Comparison of ENCODE assay signal across 2 cellular contexts in genomic region chr14:90851327-90852036, GRCh38.
TF ChIP-seq lines count a peak whose summit lies in the region.

No MANE protein-coding gene starts in this region.

TF ChIP-seq in HCT116, 20 proteins besides CTCF, POLR2A, EP300 and RAD21:
- no peak for TF ChIP-seq MAX (IDR thresholded peaks at IDR 0.05)
- TF ChIP-seq, protein P1, sequence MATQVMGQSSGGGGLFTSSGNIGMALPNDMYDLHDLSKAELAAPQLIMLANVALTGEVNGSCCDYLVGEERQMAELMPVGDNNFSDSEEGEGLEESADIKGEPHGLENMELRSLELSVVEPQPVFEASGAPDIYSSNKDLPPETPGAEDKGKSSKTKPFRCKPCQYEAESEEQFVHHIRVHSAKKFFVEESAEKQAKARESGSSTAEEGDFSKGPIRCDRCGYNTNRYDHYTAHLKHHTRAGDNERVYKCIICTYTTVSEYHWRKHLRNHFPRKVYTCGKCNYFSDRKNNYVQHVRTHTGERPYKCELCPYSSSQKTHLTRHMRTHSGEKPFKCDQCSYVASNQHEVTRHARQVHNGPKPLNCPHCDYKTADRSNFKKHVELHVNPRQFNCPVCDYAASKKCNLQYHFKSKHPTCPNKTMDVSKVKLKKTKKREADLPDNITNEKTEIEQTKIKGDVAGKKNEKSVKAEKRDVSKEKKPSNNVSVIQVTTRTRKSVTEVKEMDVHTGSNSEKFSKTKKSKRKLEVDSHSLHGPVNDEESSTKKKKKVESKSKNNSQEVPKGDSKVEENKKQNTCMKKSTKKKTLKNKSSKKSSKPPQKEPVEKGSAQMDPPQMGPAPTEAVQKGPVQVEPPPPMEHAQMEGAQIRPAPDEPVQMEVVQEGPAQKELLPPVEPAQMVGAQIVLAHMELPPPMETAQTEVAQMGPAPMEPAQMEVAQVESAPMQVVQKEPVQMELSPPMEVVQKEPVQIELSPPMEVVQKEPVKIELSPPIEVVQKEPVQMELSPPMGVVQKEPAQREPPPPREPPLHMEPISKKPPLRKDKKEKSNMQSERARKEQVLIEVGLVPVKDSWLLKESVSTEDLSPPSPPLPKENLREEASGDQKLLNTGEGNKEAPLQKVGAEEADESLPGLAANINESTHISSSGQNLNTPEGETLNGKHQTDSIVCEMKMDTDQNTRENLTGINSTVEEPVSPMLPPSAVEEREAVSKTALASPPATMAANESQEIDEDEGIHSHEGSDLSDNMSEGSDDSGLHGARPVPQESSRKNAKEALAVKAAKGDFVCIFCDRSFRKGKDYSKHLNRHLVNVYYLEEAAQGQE (IDR thresholded peaks at IDR 0.05; ENCODE audit: low read depth), result no peak
- no peak for TF ChIP-seq ELF1 (IDR thresholded peaks at IDR 0.05; ENCODE audit: borderline replicate concordance, low read depth)
- TF ChIP-seq JUND (IDR thresholded peaks at IDR 0.05), result no peak
- no peak for TF ChIP-seq CBX3 (IDR thresholded peaks at IDR 0.05; ENCODE audit: low read depth)
- no peak for TF ChIP-seq YY1 (IDR thresholded peaks at IDR 0.05; ENCODE audit: extremely low read depth, insufficient replicate concordance, low read depth, low read length)
- TF ChIP-seq SIN3A (IDR thresholded peaks at IDR 0.05; ENCODE audit: low read depth), result no peak
- TF ChIP-seq SRF (IDR thresholded peaks at IDR 0.05; ENCODE audit: low read depth), result no peak
TF ChIP-seq in HCT116: peak in this region for 0.

TF ChIP-seq in K562, 482 proteins besides CTCF, POLR2A, EP300 and RAD21:
- TF ChIP-seq, protein P2, sequence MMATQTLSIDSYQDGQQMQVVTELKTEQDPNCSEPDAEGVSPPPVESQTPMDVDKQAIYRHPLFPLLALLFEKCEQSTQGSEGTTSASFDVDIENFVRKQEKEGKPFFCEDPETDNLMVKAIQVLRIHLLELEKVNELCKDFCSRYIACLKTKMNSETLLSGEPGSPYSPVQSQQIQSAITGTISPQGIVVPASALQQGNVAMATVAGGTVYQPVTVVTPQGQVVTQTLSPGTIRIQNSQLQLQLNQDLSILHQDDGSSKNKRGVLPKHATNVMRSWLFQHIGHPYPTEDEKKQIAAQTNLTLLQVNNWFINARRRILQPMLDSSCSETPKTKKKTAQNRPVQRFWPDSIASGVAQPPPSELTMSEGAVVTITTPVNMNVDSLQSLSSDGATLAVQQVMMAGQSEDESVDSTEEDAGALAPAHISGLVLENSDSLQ (IDR thresholded peaks at IDR 0.05), result peak; percentile 45; the same call in 1 of the 2 replicates
- TF ChIP-seq BCOR (IDR thresholded peaks at IDR 0.05), result peak; percentile 39; the same call in 1 of the 2 replicates
- no peak for TF ChIP-seq MTA2 (IDR thresholded peaks at IDR 0.05; ENCODE audit: low read depth)
- no peak for TF ChIP-seq ETV6 (IDR thresholded peaks at IDR 0.05; ENCODE audit: borderline replicate concordance in 1 of 2, low read depth in 2 of 2, low read length in 1 of 2)
- no peak for TF ChIP-seq ETV6 (CRISPR knock-in tag; IDR thresholded peaks at IDR 0.05; ENCODE audit: borderline replicate concordance)
- TF ChIP-seq RFX5 (IDR thresholded peaks at IDR 0.05; ENCODE audit: low read depth, low read length), result no peak
- TF ChIP-seq NCOA1 (IDR thresholded peaks at IDR 0.05; ENCODE audit: low read depth), result no peak
- TF ChIP-seq YY1 (IDR thresholded peaks at IDR 0.05; ENCODE audit: borderline replicate concordance in 1 of 3, control insufficient read depth in 1 of 3, extremely low read depth in 1 of 3, insufficient read depth in 3 of 3, insufficient read length in 1 of 3, insufficient replicate concordance in 2 of 3, low read depth in 1 of 3, low read length in 2 of 3), result no peak
- no peak for TF ChIP-seq EP400 (IDR thresholded peaks at IDR 0.05)
- TF ChIP-seq, protein P3, sequence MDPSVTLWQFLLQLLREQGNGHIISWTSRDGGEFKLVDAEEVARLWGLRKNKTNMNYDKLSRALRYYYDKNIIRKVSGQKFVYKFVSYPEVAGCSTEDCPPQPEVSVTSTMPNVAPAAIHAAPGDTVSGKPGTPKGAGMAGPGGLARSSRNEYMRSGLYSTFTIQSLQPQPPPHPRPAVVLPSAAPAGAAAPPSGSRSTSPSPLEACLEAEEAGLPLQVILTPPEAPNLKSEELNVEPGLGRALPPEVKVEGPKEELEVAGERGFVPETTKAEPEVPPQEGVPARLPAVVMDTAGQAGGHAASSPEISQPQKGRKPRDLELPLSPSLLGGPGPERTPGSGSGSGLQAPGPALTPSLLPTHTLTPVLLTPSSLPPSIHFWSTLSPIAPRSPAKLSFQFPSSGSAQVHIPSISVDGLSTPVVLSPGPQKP (CRISPR knock-in tag; IDR thresholded peaks at IDR 0.05), result no peak
- no peak for TF ChIP-seq ZBTB33 (CRISPR knock-in tag; IDR thresholded peaks at IDR 0.05)
- TF ChIP-seq CBFB (CRISPR knock-in tag; IDR thresholded peaks at IDR 0.05), result no peak
- no peak for TF ChIP-seq TSC22D4 (tag; IDR thresholded peaks at IDR 0.05)
- no peak for TF ChIP-seq LCOR (CRISPR knock-in tag; IDR thresholded peaks at IDR 0.05)
- peak; percentile 73 for TF ChIP-seq RBM25 (IDR thresholded peaks at IDR 0.05; ENCODE audit: low read depth, low read length, severe bottlenecking)
- TF ChIP-seq ZNF274 (IDR thresholded peaks at IDR 0.05; ENCODE audit: borderline replicate concordance, low read depth, low read length), result no peak
- no peak for TF ChIP-seq HMG20B (CRISPR knock-in tag; IDR thresholded peaks at IDR 0.05)
- TF ChIP-seq HNRNPL (IDR thresholded peaks at IDR 0.05; ENCODE audit: low read depth, low read length), result no peak
